In the genomic region with DNA sequence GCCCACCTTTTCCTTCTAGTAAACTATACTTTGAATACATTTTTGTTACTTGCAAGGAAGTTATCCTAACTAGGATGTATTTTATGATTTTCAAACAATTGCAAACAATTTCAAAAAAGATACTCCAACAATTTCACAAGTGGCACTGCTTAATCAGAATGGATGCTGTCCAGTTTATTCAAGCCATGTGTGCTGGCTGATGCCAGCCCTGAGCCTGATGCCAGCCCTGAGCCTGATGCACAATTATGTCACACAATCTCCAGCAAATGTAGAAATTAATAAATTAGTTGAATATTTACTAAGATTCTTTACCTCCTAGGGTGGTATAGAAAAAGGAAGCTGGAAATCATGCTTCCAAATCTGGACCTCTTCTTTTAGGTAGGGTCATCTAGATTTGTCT, we compare ENCODE assay signal across 24 cellular contexts. TPM values are rescaled to one million over a fixed set of nuclear protein-coding genes. Genes with fewer than 3 reads are reported as not detected.
A peak's percentile ranks its signal among the peaks of the same experiment; 100 is the strongest.
DNase-seq lines count a peak whose midpoint lies in the region; ATAC-seq and TF ChIP-seq lines count a peak whose summit lies in the region.
"Had no signal": no experiment of that assay in that cellular context is flagged by ENCODE, and none has a peak within 500 bp of the region (broad histone marks: within the 10 kb centered on the region; RNA-seq: fewer than 3 reads in every experiment).

No MANE protein-coding gene starts in this region.

- no peak overlapping the region for H3K4me3 ChIP-seq in breast epithelium
- no peak overlapping the region for H3K4me3 ChIP-seq in right cardiac atrium (ENCODE audit: low read length)
- H3K4me3 ChIP-seq in stomach = no peak overlapping the region
- no peak overlapping the region for H3K4me3 ChIP-seq in vagina
- H3K4me3 ChIP-seq: BLaER1 treated with 17β-estradiol and CSF1 and Interleukin-3, amounts not matched to agents 10 nM and 100 nM had no signal

- no peak for DNase-seq in breast epithelium (ENCODE audit: low spot score in 2 of 2)
- DNase-seq in MCF 10A (ENCODE audit: unreplicated experiment) = no peak
- peak; percentile 17 to 54 (median 33) for DNase-seq in right cardiac atrium
- no peak for DNase-seq in stomach
- no peak for DNase-seq in vagina (ENCODE audit: extremely low spot score in 2 of 2)
- no peak for DNase-seq in OCI-M2 (lab: John Stamatoyannopoulos, UW; ENCODE audit: unreplicated experiment)
- DNase-seq in DMS79 treated with DMSO at 0.1 percent for 48 hours (lab: John Stamatoyannopoulos, UW) = no peak
- DNase-seq: activated CD4-positive, alpha-beta T cell treated with anti-CD3 and anti-CD28 coated beads, Interleukin-2, amount 50 U/mL, for 1 hour; activated CD4-positive, CD25-positive, alpha-beta regulatory T cell; activated T-cell treated with anti-CD3 and anti-CD28 coated beads, Interleukin-2, amount 50 U/mL, for 24 hours; HCEC 1CT; NCI-H1417; NCI-H2029; NCI-H524 treated with DMSO at 0.1 percent for 48 hours; PC-3; stimulated activated CD4-positive, alpha-beta T cell treated with anti-CD3 and anti-CD28 coated beads, Interleukin-4, amount 100 ng/mL, for 4 hours had no signal

- no peaks in the 10 kb centered on the region for H3K36me3 Mint-ChIP-seq in MCF 10A (ENCODE audit: insufficient read depth, unreplicated experiment)

- POLR2A ChIA-PET in MCF 10A (lab: Yijun Ruan, JAX) = no interaction called here

- H3K9me3 Mint-ChIP-seq in MCF 10A (ENCODE audit: unreplicated experiment) = no peaks in the 10 kb centered on the region
- H3K9me3 Mint-ChIP-seq: activated T-cell treated with anti-CD3 and anti-CD28 coated beads, Interleukin-2, amount 50 U/mL, for 24 hours; T-helper 1 cell treated with Interleukin-12 subunit alpha and Interleukin-12 subunit beta and Interleukin-4 antibody, amounts not matched to agents 30 μg/mL and 1 μg/mL, for 36 hours had no signal

- no peaks in the 10 kb centered on the region for H3K36me3 ChIP-seq in breast epithelium
- H3K36me3 ChIP-seq in stomach = no peaks in the 10 kb centered on the region
- no peaks in the 10 kb centered on the region for H3K36me3 ChIP-seq in vagina
- H3K36me3 ChIP-seq: BLaER1 treated with 17β-estradiol and CSF1 and Interleukin-3, amounts not matched to agents 10 nM and 100 nM had no signal

- H3K9me3 ChIP-seq in breast epithelium (no peaks in the 10 kb centered on the region), right cardiac atrium (ENCODE audit: control insufficient read depth, low read length) (no peaks in the 10 kb centered on the region), stomach (no peaks in the 10 kb centered on the region), vagina (no peaks in the 10 kb centered on the region)
- H3K9me3 ChIP-seq: BLaER1 treated with 17β-estradiol and CSF1 and Interleukin-3, amounts not matched to agents 10 nM and 100 nM had no signal

- H3K27me3 ChIP-seq in breast epithelium (no peaks in the 10 kb centered on the region), right cardiac atrium (ENCODE audit: control insufficient read depth, insufficient read depth) (no peaks in the 10 kb centered on the region), stomach (no peaks in the 10 kb centered on the region), vagina (no peaks in the 10 kb centered on the region)
- H3K27me3 ChIP-seq: BLaER1 treated with 17β-estradiol and CSF1 and Interleukin-3, amounts not matched to agents 10 nM and 100 nM had no signal

- H3K4me1 ChIP-seq in breast epithelium (no peaks in the 10 kb centered on the region), right cardiac atrium (ENCODE audit: control insufficient read depth, insufficient read depth, low read length) (no peaks in the 10 kb centered on the region), stomach (peaks cover 0 to 12% (median 7%) of the 10 kb centered on the region in 4 donors), vagina (peaks cover 23% of the 10 kb centered on the region)
- H3K4me1 ChIP-seq: BLaER1 treated with 17β-estradiol and CSF1 and Interleukin-3, amounts not matched to agents 10 nM and 100 nM had no signal

- no peak for TF ChIP-seq POLR2A in breast epithelium (IDR thresholded peaks at IDR 0.05)
- TF ChIP-seq POLR2A in stomach (IDR thresholded peaks at IDR 0.05) = no peak
- TF ChIP-seq POLR2A in vagina (IDR thresholded peaks at IDR 0.05) = no peak

- BruUV-seq in MCF 10A (replicated peaks; lab: Mats Ljungman, UMichigan) = no TSS peak

- ATAC-seq in right cardiac atrium (peak in 1 of 2 donors; percentile 56), HG03342 (IDR thresholded peaks at IDR 0.05; ENCODE audit: unreplicated experiment) (no peak)
- ATAC-seq: HepG2, PC-3, SK-N-SH treated with all-trans-retinoic acid at 6 μM for 48 hours had no signal

- H3K27ac ChIP-seq in breast epithelium (peak overlapping the region; percentile 2 to 69), right cardiac atrium (ENCODE audit: low read length) (no peak overlapping the region), stomach (peak overlapping the region in 3 of 5 donors; percentile 40 to 57 (median 44)), vagina (peak overlapping the region; percentile 37)
- H3K27ac ChIP-seq: 22Rv1; BLaER1 treated with 17β-estradiol and CSF1 and Interleukin-3, amounts not matched to agents 10 nM and 100 nM had no signal

- H3K4me3 Mint-ChIP-seq in MCF 10A (ENCODE audit: unreplicated experiment) = no peak overlapping the region
- H3K4me3 Mint-ChIP-seq: activated T-cell treated with anti-CD3 and anti-CD28 coated beads, Interleukin-2, amount 50 U/mL, for 24 hours; T-helper 1 cell treated with Interleukin-12 subunit alpha and Interleukin-12 subunit beta and Interleukin-4 antibody, amounts not matched to agents 30 μg/mL and 1 μg/mL, for 36 hours had no signal

- no peaks in the 10 kb centered on the region for H3K27me3 Mint-ChIP-seq in MCF 10A (ENCODE audit: insufficient read depth, unreplicated experiment)
- H3K27me3 Mint-ChIP-seq: activated T-cell treated with anti-CD3 and anti-CD28 coated beads, Interleukin-2, amount 50 U/mL, for 24 hours had no signal

- TF ChIP-seq CTCF in breast epithelium (IDR thresholded peaks at IDR 0.05) (no peak), MCF 10A (IDR thresholded peaks at IDR 0.05; ENCODE audit: unreplicated experiment) (no peak), stomach (IDR thresholded peaks at IDR 0.05) (no peak), vagina (IDR thresholded peaks at IDR 0.05) (no peak)

- CTCF ChIA-PET in MCF 10A (lab: Yijun Ruan, JAX) = no interaction called here

- no peaks in the 10 kb centered on the region for H3K4me1 Mint-ChIP-seq in MCF 10A (ENCODE audit: insufficient read depth, unreplicated experiment)

- intact Hi-C loops in breast epithelium (cut with DNase I; ENCODE audit: low total_unique reads) = no loop called here
- intact Hi-C loops in MCF 10A (cut with micrococcal nuclease) = no loop called here
- intact Hi-C loops in right cardiac atrium (cut with DNase I) = no loop called here
- intact Hi-C loops in stomach (cut with DNase I; ENCODE audit: low total_unique reads) = no loop called here
- intact Hi-C loops in vagina (cut with DNase I) = no loop called here

- H3K27ac Mint-ChIP-seq in MCF 10A (ENCODE audit: low read depth, unreplicated experiment) = no peak overlapping the region
- H3K27ac Mint-ChIP-seq: activated T-cell treated with anti-CD3 and anti-CD28 coated beads, Interleukin-2, amount 50 U/mL, for 24 hours; T-helper 1 cell treated with Interleukin-12 subunit alpha and Interleukin-12 subunit beta and Interleukin-4 antibody, amounts not matched to agents 30 μg/mL and 1 μg/mL, for 36 hours had no signal

- TF ChIP-seq EP300 in stomach (IDR thresholded peaks at IDR 0.05) = no peak

RNA-seq across cellular contexts. Expression of gene C6, which starts 5.6 kb away (rescaled TPM):
- 100 to 1,000 TPM in 1 of 3 donors, 1 to 10 TPM in 2; 1.2 to 113 (median 8.5) TPM for total RNA-seq in breast epithelium
- total RNA-seq in MCF 10A (2022) = not detected in 2 replicates
- total RNA-seq in right cardiac atrium = 100 to 1,000 TPM; 128 to 322 (median 149) TPM
- 71.2 TPM for polyA plus RNA-seq in right cardiac atrium
- total RNA-seq in stomach = 1 to 10 TPM in 2 of 5 donors, under 1 TPM in 1, not detected in 2; 0.45 to 6.5 (median 6.4) TPM
- 1 to 10 TPM in 1 of 3 donors, under 1 TPM in 2; 0.45 to 1.2 (median 0.81) TPM for polyA plus RNA-seq in stomach
- total RNA-seq in vagina = 2.0 TPM
- total RNA-seq: chondrocyte, PC-3, temporal lobe had no signal

Comparison
In these comparisons a context has a peak if more than half of its experiments do, and no peak if none do; other contexts are left out.
1. DNase-seq: peak in right cardiac atrium (3 of 3); none in breast epithelium (0 of 2), MCF 10A (single experiment), stomach (single experiment), vagina (0 of 2), OCI-M2 (single experiment) and DMS79 treated with DMSO at 0.1 percent for 48 hours (single experiment).